Comparison of ENCODE assay signal across 8 cellular contexts in genomic region chr20:17856024-17856564, GRCh38.
DNase-seq lines count a peak whose midpoint lies in the region; ATAC-seq, FAIRE-seq and TF ChIP-seq lines count a peak whose summit lies in the region.

No MANE protein-coding gene starts in this region.

- TF ChIP-seq POLR2A in GM12878 (IDR thresholded peaks at IDR 0.05; ENCODE audit: low read depth, low read length) = no peak

- 0% methylated on average over 3 of the region's 3 CpGs for WGBS in GM12878 (ENCODE audit: insufficient coverage, insufficient replicate concordance, low lambda C conversion rate, missing lambda C conversion rate)

- peak; percentile 66 for DNase-seq in DMS153 treated with DMSO at 0.1 percent for 48 hours (lab: John Stamatoyannopoulos, UW; ENCODE audit: unreplicated experiment)
- DNase-seq in GM12878 (ENCODE audit: low read depth, low spot score) = peak; percentile 86
- DNase-seq in KG1 (lab: John Stamatoyannopoulos, UW) = no peak
- no peak for DNase-seq in Right ventricle myocardium inferior (ENCODE audit: missing footprints)
- no peak for DNase-seq in coronary artery (ENCODE audit: low spot score)
- DNase-seq in activated CD4-positive, alpha-beta T cell treated with anti-CD3 and anti-CD28 coated beads, Interleukin-2, amount 50 U/mL, for 4 hours = no peak

- SMC1A ChIA-PET in GM12878 (lab: Charles Lee; ENCODE audit: uncharacterized antibody, unreplicated experiment) = interaction anchor here (1.0 to 5.4 kb wide), 9 partner anchors 11 to 262 kb away, joined by 3 to 42 read pairs (median 3); partner anchors contain the start of gene RRBP1

- H3K36me3 ChIP-seq in GM12878 (ENCODE audit: control insufficient read depth in 2 of 2, insufficient read depth in 2 of 2, low read length in 1 of 2) = no peaks in the 10 kb centered on the region

- no peaks in the 10 kb centered on the region for H4K20me1 ChIP-seq in GM12878 (ENCODE audit: control insufficient read depth, insufficient read depth)

- intact Hi-C loops in GM12878 (cut with micrococcal nuclease; ENCODE audit: unreplicated experiment) (loop anchor here (2.0 to 5.0 kb wide), 2 partner anchors 41 to 174 kb away; partner anchors contain the start of gene RRBP1), Right ventricle myocardium inferior (cut with DNase I) (no loop called here)

- H3K79me2 ChIP-seq in GM12878 (ENCODE audit: control insufficient read depth, insufficient read depth, low read length) = no peaks in the 10 kb centered on the region

- peaks cover 4% of the 10 kb centered on the region; the same call in 2 of the 3 replicates for H3K9me3 ChIP-seq in GM12878 (replicated peaks; ENCODE audit: control insufficient read depth, insufficient read depth, low read length)

- H2AFZ ChIP-seq in GM12878 (ENCODE audit: control insufficient read depth, low read depth, low read length) = no peak overlapping the region

- peak; percentile 98 for FAIRE-seq in GM12878 (lab: Jason Lieb, UNC)

- H3K4me1 ChIP-seq in GM12878 (ENCODE audit: control insufficient read depth, insufficient read depth, low read length) = peaks cover 59% of the 10 kb centered on the region

- H3K27ac ChIP-seq in GM12878 (ENCODE audit: control insufficient read depth, insufficient read depth) (peak overlapping the region; percentile 85), coronary artery (no peak overlapping the region)

- ATAC-seq in GM19468 (IDR thresholded peaks at IDR 0.05; ENCODE audit: extremely low read depth, unreplicated experiment) = peak; percentile 59
- ATAC-seq in HG03460 (IDR thresholded peaks at IDR 0.05; ENCODE audit: unreplicated experiment) = peak; percentile 82
- ATAC-seq in GM12878 = peak; percentile 86
- no peak for ATAC-seq in Right ventricle myocardium inferior

- TF ChIP-seq CTCF in GM12878 (IDR thresholded peaks at IDR 0.05 in 2 of 3, conservative IDR thresholded peaks at IDR 0.05 in 1 of 3; ENCODE audit: control insufficient read depth in 2 of 3, extremely low read depth in 1 of 3, insufficient read depth in 1 of 3, low read depth in 3 of 3, low read length in 3 of 3) (no peak), coronary artery (IDR thresholded peaks at IDR 0.05) (no peak)

- in situ Hi-C loops in GM12878 (cut with MboI) = no loop called here

- POLR2A ChIA-PET in GM12878 (lab: Charles Lee) = interaction anchor here (0.7 to 1.8 kb wide), 4 partner anchors 12 to 174 kb away, joined by 4 to 7 read pairs (median 4); partner anchors contain the start of gene RRBP1

- no peak overlapping the region for H3K4me3 ChIP-seq in GM12878
- no peak overlapping the region for H3K4me3 ChIP-seq in coronary artery

- no peak for TF ChIP-seq RAD21 in GM12878 (IDR thresholded peaks at IDR 0.05; ENCODE audit: insufficient read depth, low read depth, low read length)

- no peaks in the 10 kb centered on the region for H3K27me3 ChIP-seq in GM12878 (replicated peaks in 1 of 2; ENCODE audit: control insufficient read depth in 2 of 2, insufficient read depth in 2 of 2, low read length in 1 of 2)

- peak; percentile 47 to 88; a peak in 3 of 4 replicates for TF ChIP-seq EP300 in GM12878 (IDR thresholded peaks at IDR 0.05; ENCODE audit: borderline replicate concordance in 1 of 2, control insufficient read depth in 1 of 2, low read depth in 2 of 2, low read length in 2 of 2)

- no peak overlapping the region for H3K9ac ChIP-seq in GM12878 (ENCODE audit: control insufficient read depth, insufficient read depth, low read length)

- CTCF ChIA-PET in GM12878 (lab: Yijun Ruan, JAX) = interaction anchor here (0.7 to 2.5 kb wide), 12 partner anchors 12 to 174 kb away, joined by 3 to 10 read pairs (median 3); partner anchors contain the start of gene RRBP1

- H3K4me2 ChIP-seq in GM12878 (ENCODE audit: control insufficient read depth, insufficient read depth) = peak overlapping the region; percentile 93

- no TSS peak for BruUV-seq in GM12878 (replicated peaks; lab: Mats Ljungman, UMichigan)

- RAD21 ChIA-PET in GM12878 (lab: Charles Lee; ENCODE audit: unreplicated experiment) = interaction anchor here (1.1 to 3.2 kb wide), 11 partner anchors 10 to 351 kb away, joined by 3 to 15 read pairs (median 6); partner anchors contain the start of gene RRBP1

TF ChIP-seq in GM12878, 131 proteins besides CTCF, POLR2A, EP300 and RAD21 (continues in another document):
- TF ChIP-seq, protein P1, sequence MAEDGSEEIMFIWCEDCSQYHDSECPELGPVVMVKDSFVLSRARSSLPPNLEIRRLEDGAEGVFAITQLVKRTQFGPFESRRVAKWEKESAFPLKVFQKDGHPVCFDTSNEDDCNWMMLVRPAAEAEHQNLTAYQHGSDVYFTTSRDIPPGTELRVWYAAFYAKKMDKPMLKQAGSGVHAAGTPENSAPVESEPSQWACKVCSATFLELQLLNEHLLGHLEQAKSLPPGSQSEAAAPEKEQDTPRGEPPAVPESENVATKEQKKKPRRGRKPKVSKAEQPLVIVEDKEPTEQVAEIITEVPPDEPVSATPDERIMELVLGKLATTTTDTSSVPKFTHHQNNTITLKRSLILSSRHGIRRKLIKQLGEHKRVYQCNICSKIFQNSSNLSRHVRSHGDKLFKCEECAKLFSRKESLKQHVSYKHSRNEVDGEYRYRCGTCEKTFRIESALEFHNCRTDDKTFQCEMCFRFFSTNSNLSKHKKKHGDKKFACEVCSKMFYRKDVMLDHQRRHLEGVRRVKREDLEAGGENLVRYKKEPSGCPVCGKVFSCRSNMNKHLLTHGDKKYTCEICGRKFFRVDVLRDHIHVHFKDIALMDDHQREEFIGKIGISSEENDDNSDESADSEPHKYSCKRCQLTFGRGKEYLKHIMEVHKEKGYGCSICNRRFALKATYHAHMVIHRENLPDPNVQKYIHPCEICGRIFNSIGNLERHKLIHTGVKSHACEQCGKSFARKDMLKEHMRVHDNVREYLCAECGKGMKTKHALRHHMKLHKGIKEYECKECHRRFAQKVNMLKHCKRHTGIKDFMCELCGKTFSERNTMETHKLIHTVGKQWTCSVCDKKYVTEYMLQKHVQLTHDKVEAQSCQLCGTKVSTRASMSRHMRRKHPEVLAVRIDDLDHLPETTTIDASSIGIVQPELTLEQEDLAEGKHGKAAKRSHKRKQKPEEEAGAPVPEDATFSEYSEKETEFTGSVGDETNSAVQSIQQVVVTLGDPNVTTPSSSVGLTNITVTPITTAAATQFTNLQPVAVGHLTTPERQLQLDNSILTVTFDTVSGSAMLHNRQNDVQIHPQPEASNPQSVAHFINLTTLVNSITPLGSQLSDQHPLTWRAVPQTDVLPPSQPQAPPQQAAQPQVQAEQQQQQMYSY (CRISPR knock-in tag; IDR thresholded peaks at IDR 0.05) = no peak
- TF ChIP-seq USF1 (IDR thresholded peaks at IDR 0.05; ENCODE audit: borderline replicate concordance, extremely low read length, insufficient read depth, low read depth, low read length) (no peak), NRF1 (conservative IDR thresholded peaks at IDR 0.05; ENCODE audit: low read depth, low read length) (no peak), SMC3 (IDR thresholded peaks at IDR 0.05; ENCODE audit: borderline replicate concordance, low read length) (peak; percentile 3; the same call in 1 of the 2 replicates), NBN (IDR thresholded peaks at IDR 0.05) (peak; percentile 65), DPF2 (IDR thresholded peaks at IDR 0.05) (peak; percentile 68), TBL1XR1 (IDR thresholded peaks at IDR 0.05; ENCODE audit: low read depth, low read length) (peak; percentile 79; the same call in 1 of the 2 replicates), PBX3 (IDR thresholded peaks at IDR 0.05; ENCODE audit: insufficient replicate concordance, low read depth, low read length) (no peak), ZNF207 (IDR thresholded peaks at IDR 0.05; ENCODE audit: borderline replicate concordance) (no peak)
- TF ChIP-seq, protein P2, sequence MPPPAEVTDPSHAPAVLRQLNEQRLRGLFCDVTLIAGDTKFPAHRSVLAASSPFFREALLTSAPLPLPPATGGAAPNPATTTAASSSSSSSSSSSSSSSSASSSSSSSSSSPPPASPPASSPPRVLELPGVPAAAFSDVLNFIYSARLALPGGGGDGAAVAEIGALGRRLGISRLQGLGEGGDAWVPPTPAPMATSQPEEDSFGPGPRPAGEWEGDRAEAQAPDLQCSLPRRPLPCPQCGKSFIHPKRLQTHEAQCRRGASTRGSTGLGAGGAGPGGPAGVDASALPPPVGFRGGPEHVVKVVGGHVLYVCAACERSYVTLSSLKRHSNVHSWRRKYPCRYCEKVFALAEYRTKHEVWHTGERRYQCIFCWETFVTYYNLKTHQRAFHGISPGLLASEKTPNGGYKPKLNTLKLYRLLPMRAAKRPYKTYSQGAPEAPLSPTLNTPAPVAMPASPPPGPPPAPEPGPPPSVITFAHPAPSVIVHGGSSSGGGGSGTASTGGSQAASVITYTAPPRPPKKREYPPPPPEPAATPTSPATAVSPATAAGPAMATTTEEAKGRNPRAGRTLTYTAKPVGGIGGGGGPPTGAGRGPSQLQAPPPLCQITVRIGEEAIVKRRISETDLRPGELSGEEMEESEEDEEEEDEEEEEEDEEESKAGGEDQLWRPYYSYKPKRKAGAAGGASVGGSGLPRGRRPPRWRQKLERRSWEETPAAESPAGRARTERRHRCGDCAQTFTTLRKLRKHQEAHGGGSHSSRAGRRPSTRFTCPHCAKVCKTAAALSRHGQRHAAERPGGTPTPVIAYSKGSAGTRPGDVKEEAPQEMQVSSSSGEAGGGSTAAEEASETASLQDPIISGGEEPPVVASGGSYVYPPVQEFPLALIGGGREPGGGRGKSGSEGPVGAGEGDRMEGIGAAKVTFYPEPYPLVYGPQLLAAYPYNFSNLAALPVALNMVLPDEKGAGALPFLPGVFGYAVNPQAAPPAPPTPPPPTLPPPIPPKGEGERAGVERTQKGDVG (CRISPR knock-in tag; IDR thresholded peaks at IDR 0.05) = no peak

Comparison
In these comparisons a context has a peak if more than half of its experiments do, and no peak if none do; other contexts are left out.
1. DNase-seq: peak in DMS153 treated with DMSO at 0.1 percent for 48 hours (single experiment) and GM12878 (single experiment); none in KG1 (single experiment), Right ventricle myocardium inferior (single experiment), coronary artery (single experiment) and activated CD4-positive, alpha-beta T cell treated with anti-CD3 and anti-CD28 coated beads, Interleukin-2, amount 50 U/mL, for 4 hours (0 of 2).